Comparison of ENCODE assay signal across 21 cellular contexts in the genomic region with DNA sequence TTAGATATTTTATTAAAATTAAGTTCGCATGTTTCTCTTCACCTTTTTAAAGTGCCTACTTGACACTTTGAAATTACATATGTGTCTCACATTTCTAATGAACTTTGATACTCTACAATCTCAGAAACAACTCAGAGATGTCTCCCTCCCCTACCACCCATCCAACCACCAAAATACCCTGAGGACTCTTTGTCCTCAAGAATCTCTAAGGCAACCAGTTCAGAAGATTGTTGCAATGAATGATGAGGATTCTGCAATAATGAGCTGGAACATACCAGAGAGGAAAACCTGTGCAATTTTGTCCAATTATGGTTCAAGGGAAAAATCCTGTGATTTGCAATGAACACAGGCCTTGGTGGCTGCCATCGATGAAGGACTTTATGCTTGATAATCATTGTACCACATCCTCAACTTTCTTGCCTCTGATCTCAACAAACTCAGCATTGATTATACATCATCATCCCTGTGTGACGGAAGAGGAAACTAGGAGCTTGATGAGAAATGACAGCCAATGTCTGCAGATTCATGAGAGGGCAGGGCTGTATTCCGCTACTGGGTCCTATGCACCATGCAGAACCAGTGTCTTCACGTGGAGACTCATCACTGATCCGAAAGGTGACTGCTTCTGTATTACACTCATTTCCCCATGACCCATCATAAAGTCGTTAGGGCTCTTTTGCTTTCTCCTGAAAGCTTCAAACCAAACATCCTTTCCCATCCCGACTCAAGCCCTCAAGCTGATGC. TPM values are rescaled to one million over a fixed set of nuclear protein-coding genes. Genes with fewer than 3 reads are reported as not detected.
DNase-seq lines count a peak whose midpoint lies in the region; ATAC-seq and TF ChIP-seq lines count a peak whose summit lies in the region.
"Had no signal": no experiment of that assay in that cellular context is flagged by ENCODE, and none has a peak within 500 bp of the region (broad histone marks: within the 10 kb centered on the region; RNA-seq: fewer than 3 reads in every experiment).

No MANE protein-coding gene starts in this region.

- no peak overlapping the region for H3K27ac Mint-ChIP-seq in natural killer cell treated with Interleukin-12 subunit alpha and Interleukin-12 subunit beta and Interleukin-15 and Interleukin-18, amount 100 ng/mL, for 72 hours
- H3K27ac Mint-ChIP-seq in natural killer cell: no peak overlapping the region
- H3K27ac Mint-ChIP-seq: stimulated activated effector memory CD8-positive, alpha-beta T cell treated with anti-CD3 and anti-CD28 coated beads, Interleukin-12 subunit alpha, Interleukin-12 subunit beta, amount 100 ng/mL, for 72 hours; type B pancreatic cell had no signal

- H3K9me3 Mint-ChIP-seq in natural killer cell treated with Interleukin-12 subunit alpha and Interleukin-12 subunit beta and Interleukin-15 and Interleukin-18, amount 100 ng/mL, for 72 hours: peaks cover 6% of the 10 kb centered on the region
- H3K9me3 Mint-ChIP-seq in natural killer cell: peaks cover 2 to 3% of the 10 kb centered on the region in 2 donors
- H3K9me3 Mint-ChIP-seq: type B pancreatic cell had no signal

- intact Hi-C loops in natural killer cell (cut with micrococcal nuclease): no loop called here

- no peak overlapping the region for H3K4me3 ChIP-seq in choroid plexus epithelial cell (ENCODE audit: low read depth, low read length)
- H3K4me3 ChIP-seq: SJSA1, smooth muscle cell had no signal

- no peak for DNase-seq in natural killer cell treated with Interleukin-12 subunit alpha and Interleukin-12 subunit beta and Interleukin-15 and Interleukin-18, amount 100 ng/mL, for 72 hours (ENCODE audit: low spot score)
- DNase-seq in natural killer cell: no peak
- DNase-seq in choroid plexus epithelial cell (ENCODE audit: low read depth): peak; percentile 87
- DNase-seq in myocyte (ENCODE audit: low read depth): peak; percentile 42
- DNase-seq in NCI-H187 treated with DMSO at 0.1 percent for 48 hours (lab: John Stamatoyannopoulos, UW): no peak
- no peak for DNase-seq in activated T-cell treated with anti-CD3 and anti-CD28 coated beads, Interleukin-2, amount 50 U/mL, for 48 hours
- DNase-seq: activated CD4-positive, alpha-beta T cell treated with anti-CD3 and anti-CD28 coated beads for 1 hour; activated gamma-delta T cell; GOT3; head of caudate nucleus; Kasumi-1; NCI-H1694 treated with DMSO at 0.1 percent for 48 hours; T-helper 9 cell had no signal

- peak overlapping the region; percentile 13 for H3K4me3 Mint-ChIP-seq in natural killer cell treated with Interleukin-12 subunit alpha and Interleukin-12 subunit beta and Interleukin-15 and Interleukin-18, amount 100 ng/mL, for 72 hours
- no peak overlapping the region for H3K4me3 Mint-ChIP-seq in natural killer cell
- H3K4me3 Mint-ChIP-seq: stimulated activated effector memory CD8-positive, alpha-beta T cell treated with anti-CD3 and anti-CD28 coated beads, Interleukin-12 subunit alpha, Interleukin-12 subunit beta, amount 100 ng/mL, for 72 hours; type B pancreatic cell had no signal

- no peak for TF ChIP-seq CTCF in natural killer cell (IDR thresholded peaks at IDR 0.05)
- no peak for TF ChIP-seq CTCF in choroid plexus epithelial cell (conservative IDR thresholded peaks at IDR 0.05; ENCODE audit: low read depth, low read length)

- ATAC-seq in natural killer cell treated with Interleukin-12 subunit alpha and Interleukin-12 subunit beta and Interleukin-15 and Interleukin-18, amount 100 ng/mL, for 72 hours: no peak
- ATAC-seq in natural killer cell: no peak
- ATAC-seq in GM21737 (IDR thresholded peaks at IDR 0.05; ENCODE audit: unreplicated experiment): no peak
- ATAC-seq in GM19397 (IDR thresholded peaks at IDR 0.05; ENCODE audit: unreplicated experiment): no peak
- ATAC-seq: stimulated activated effector memory CD8-positive, alpha-beta T cell treated with anti-CD3 and anti-CD28 coated beads, Interleukin-12 subunit alpha, Interleukin-12 subunit beta, amount 100 ng/mL, for 72 hours had no signal

- no peaks in the 10 kb centered on the region for H3K4me1 Mint-ChIP-seq in natural killer cell treated with Interleukin-12 subunit alpha and Interleukin-12 subunit beta and Interleukin-15 and Interleukin-18, amount 100 ng/mL, for 72 hours (ENCODE audit: low read depth in 2 of 2)
- no peaks in the 10 kb centered on the region for H3K4me1 Mint-ChIP-seq in natural killer cell
- H3K4me1 Mint-ChIP-seq: stimulated activated effector memory CD8-positive, alpha-beta T cell treated with anti-CD3 and anti-CD28 coated beads, Interleukin-12 subunit alpha, Interleukin-12 subunit beta, amount 100 ng/mL, for 72 hours had no signal

- H3K27me3 Mint-ChIP-seq in natural killer cell treated with Interleukin-12 subunit alpha and Interleukin-12 subunit beta and Interleukin-15 and Interleukin-18, amount 100 ng/mL, for 72 hours: peaks cover 13 to 14% of the 10 kb centered on the region in 2 donors
- H3K27me3 Mint-ChIP-seq in natural killer cell (ENCODE audit: low read depth in 2 of 2): peaks cover 0 to 4% of the 10 kb centered on the region in 2 donors
- H3K27me3 Mint-ChIP-seq: type B pancreatic cell had no signal

- peaks cover under 1% of the 10 kb centered on the region for H3K36me3 Mint-ChIP-seq in natural killer cell treated with Interleukin-12 subunit alpha and Interleukin-12 subunit beta and Interleukin-15 and Interleukin-18, amount 100 ng/mL, for 72 hours
- H3K36me3 Mint-ChIP-seq in natural killer cell: no peaks in the 10 kb centered on the region
- H3K36me3 Mint-ChIP-seq: stimulated activated effector memory CD8-positive, alpha-beta T cell treated with anti-CD3 and anti-CD28 coated beads, Interleukin-12 subunit alpha, Interleukin-12 subunit beta, amount 100 ng/mL, for 72 hours; type B pancreatic cell had no signal

RNA-seq across cellular contexts. Expression of a gene that starts 1.1 kb away (rescaled TPM):
- total RNA-seq in natural killer cell treated with Interleukin-12 subunit alpha and Interleukin-12 subunit beta and Interleukin-15 and Interleukin-18, amount 100 ng/mL, for 72 hours: under 1 TPM in 1 of 2 donors, not detected in 1; 0.69 TPM
- total RNA-seq in natural killer cell (10 to 100 TPM in 1 of 3 donors, 1 to 10 TPM in 2; 3.4 to 20.2 (median 6.4) TPM), myocyte (0.05 and 0.16 TPM in 2 replicates)
- polyA plus RNA-seq in myocyte (2012): 1.9 TPM
- total RNA-seq: G401, NCI-H460, SJSA1, smooth muscle cell had no signal
- polyA plus RNA-seq: smooth muscle cell had no signal

RNA-seq across cellular contexts. Expression of a gene that starts 10.4 kb away (rescaled TPM):
- under 1 TPM; 0.31 to 0.56 TPM for total RNA-seq in natural killer cell treated with Interleukin-12 subunit alpha and Interleukin-12 subunit beta and Interleukin-15 and Interleukin-18, amount 100 ng/mL, for 72 hours
- total RNA-seq in natural killer cell (1 to 10 TPM in 1 of 3 donors, under 1 TPM in 2; 0.28 to 2.1 (median 0.59) TPM), myocyte (not detected in 2 replicates)
- 0.05 TPM for polyA plus RNA-seq in myocyte (2012)
- total RNA-seq: G401, NCI-H460, SJSA1, smooth muscle cell had no signal
- polyA plus RNA-seq: smooth muscle cell had no signal

RNA-seq across cellular contexts. Expression of a gene that starts 26.8 kb away (rescaled TPM):
- not detected for total RNA-seq in natural killer cell treated with Interleukin-12 subunit alpha and Interleukin-12 subunit beta and Interleukin-15 and Interleukin-18, amount 100 ng/mL, for 72 hours
- total RNA-seq in natural killer cell: not detected
- 0.57 and 0.70 TPM in 2 replicates for total RNA-seq in myocyte
- 1.9 TPM for polyA plus RNA-seq in myocyte (2012)
- total RNA-seq: G401, NCI-H460, SJSA1 had no signal

RNA-seq across cellular contexts. Expression of a gene that starts 44.4 kb away (rescaled TPM):
- not detected for total RNA-seq in natural killer cell treated with Interleukin-12 subunit alpha and Interleukin-12 subunit beta and Interleukin-15 and Interleukin-18, amount 100 ng/mL, for 72 hours
- total RNA-seq in natural killer cell: under 1 TPM in 1 of 3 donors, not detected in 2; 0.28 TPM
- not detected in 2 replicates for total RNA-seq in myocyte
- 0.26 TPM for polyA plus RNA-seq in myocyte (2012)
- total RNA-seq: G401, NCI-H460, SJSA1, smooth muscle cell had no signal
- polyA plus RNA-seq: smooth muscle cell had no signal

RNA-seq across cellular contexts. Expression of a gene that starts 57.4 kb away (rescaled TPM):
- 1 to 10 TPM; 2.7 to 3.0 TPM for total RNA-seq in natural killer cell treated with Interleukin-12 subunit alpha and Interleukin-12 subunit beta and Interleukin-15 and Interleukin-18, amount 100 ng/mL, for 72 hours
- total RNA-seq in natural killer cell (1 to 10 TPM; 2.2 to 9.4 (median 3.7) TPM), myocyte (5.2 and 8.0 TPM in 2 replicates)
- polyA plus RNA-seq in myocyte (2012): 17.7 TPM

Comparison
In these comparisons a context has a peak if more than half of its experiments do, and no peak if none do; other contexts are left out.
1. DNase-seq: peak in choroid plexus epithelial cell (single experiment) and myocyte (single experiment); none in natural killer cell treated with Interleukin-12 subunit alpha and Interleukin-12 subunit beta and Interleukin-15 and Interleukin-18, amount 100 ng/mL, for 72 hours (single experiment), natural killer cell (single experiment), NCI-H187 treated with DMSO at 0.1 percent for 48 hours (single experiment) and activated T-cell treated with anti-CD3 and anti-CD28 coated beads, Interleukin-2, amount 50 U/mL, for 48 hours (0 of 2).